ENCODE assay signal across 1 cellular context in the genomic region with DNA sequence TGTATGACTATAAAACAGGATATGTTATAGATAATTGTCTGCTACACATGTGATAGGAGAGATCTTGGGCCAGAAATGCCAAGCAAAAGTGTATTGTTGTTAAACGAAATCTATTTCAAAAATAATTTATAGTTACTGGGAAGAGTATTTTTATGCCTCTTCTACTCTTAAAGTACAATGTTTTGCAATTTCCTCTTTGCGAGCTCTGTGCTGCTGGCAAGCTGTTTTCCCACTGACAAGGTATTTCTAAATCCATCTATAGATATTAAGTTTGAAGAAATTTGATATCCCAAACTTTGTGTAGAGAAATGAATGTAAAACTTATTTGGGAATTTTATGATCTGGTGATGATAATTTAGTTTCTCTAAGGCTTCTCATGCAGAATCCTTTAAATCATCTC.
TF ChIP-seq lines count a peak whose summit lies in the region.

No MANE protein-coding gene starts in this region.

TF ChIP-seq in H1, 55 proteins besides CTCF, POLR2A, EP300 and RAD21 (continued from another document):
- TF ChIP-seq ZNF274 (IDR thresholded peaks at IDR 0.05; ENCODE audit: borderline replicate concordance, extremely low read depth, low read length) (no peak), EGR1 (IDR thresholded peaks at IDR 0.05; ENCODE audit: borderline replicate concordance, low read depth, low read length) (no peak)
TF ChIP-seq in H1: peak in this region for 0.
